10 cellular contexts compared by ENCODE assay signal in genomic region chr18:55318864-55319516, GRCh38.
DNase-seq lines count a peak whose midpoint lies in the region; TF ChIP-seq lines count a peak whose summit lies in the region.
"Had no signal": no experiment of that assay in that cellular context is flagged by ENCODE, and none has a peak within 500 bp of the region (broad histone marks: within the 10 kb centered on the region; RNA-seq: fewer than 3 reads in every experiment).

No MANE protein-coding gene starts in this region.

- no peak for DNase-seq in AG09309 (ENCODE audit: low read depth)
- DNase-seq in choroid plexus epithelial cell (ENCODE audit: low read depth) = peak; percentile 87
- no peak for DNase-seq in neural crest cell (ENCODE audit: low read depth, low spot score)
- DNase-seq in activated naive CD4-positive, alpha-beta T cell treated with Interleukin-2 at 50 U/mL for 16 hours = no peak
- DNase-seq in iPS-NIHi11 (ENCODE audit: low spot score) = no peak
- DNase-seq in cortex of kidney (lab: John Stamatoyannopoulos, UW) = no peak
- no peak for DNase-seq in T-helper 2 cell treated with Interferon-gamma antibody and Interleukin-4, amounts not matched to agents 5 μg/mL and 100 μg/mL, for 36 hours (ENCODE audit: low spot score)
- DNase-seq: head of caudate nucleus, NCI-H226 had no signal

- H3K36me3 Mint-ChIP-seq in neural crest cell (ENCODE audit: low read depth) = no peaks in the 10 kb centered on the region
- H3K36me3 Mint-ChIP-seq in T-helper 2 cell treated with Interferon-gamma antibody and Interleukin-4, amounts not matched to agents 5 μg/mL and 100 μg/mL, for 36 hours (ENCODE audit: low read depth) = no peaks in the 10 kb centered on the region

- H3K4me3 ChIP-seq in AG09309 (ENCODE audit: control insufficient read depth, low read depth, low read length) = peak overlapping the region; percentile 32
- H3K4me3 ChIP-seq in KMS-11 (IDR thresholded peaks at IDR 0.05; ENCODE audit: insufficient read depth, low read depth, low read length) = no peak overlapping the region
- peak overlapping the region; percentile 71 for H3K4me3 ChIP-seq in choroid plexus epithelial cell (ENCODE audit: low read depth, low read length)

- peaks cover 97% of the 10 kb centered on the region for H3K79me2 ChIP-seq in KMS-11 (ENCODE audit: insufficient read depth, low read depth)

- H3K4me2 ChIP-seq in KMS-11 = peak overlapping the region; percentile 100

- peak overlapping the region; percentile 41 for H3K4me3 Mint-ChIP-seq in neural crest cell
- H3K4me3 Mint-ChIP-seq in T-helper 2 cell treated with Interferon-gamma antibody and Interleukin-4, amounts not matched to agents 5 μg/mL and 100 μg/mL, for 36 hours = no peak overlapping the region

- no peaks in the 10 kb centered on the region for H3K36me3 ChIP-seq in KMS-11 (ENCODE audit: insufficient read depth)

- no peaks in the 10 kb centered on the region for H4K20me1 ChIP-seq in KMS-11 (ENCODE audit: insufficient read depth)

- peaks cover 4% of the 10 kb centered on the region for H3K27me3 Mint-ChIP-seq in neural crest cell (ENCODE audit: low read depth)
- peaks cover 58% of the 10 kb centered on the region for H3K27me3 Mint-ChIP-seq in T-helper 2 cell treated with Interferon-gamma antibody and Interleukin-4, amounts not matched to agents 5 μg/mL and 100 μg/mL, for 36 hours (ENCODE audit: low read depth)

- no peaks in the 10 kb centered on the region for H3K27me3 ChIP-seq in KMS-11 (ENCODE audit: insufficient read depth, low read depth)

- H3K9ac ChIP-seq in KMS-11 = peak overlapping the region; percentile 91

- peaks cover 67% of the 10 kb centered on the region for H3K4me1 Mint-ChIP-seq in neural crest cell
- peaks cover 11% of the 10 kb centered on the region for H3K4me1 Mint-ChIP-seq in T-helper 2 cell treated with Interferon-gamma antibody and Interleukin-4, amounts not matched to agents 5 μg/mL and 100 μg/mL, for 36 hours (ENCODE audit: low read depth)

- peak overlapping the region; percentile 91 for H3K27ac ChIP-seq in KMS-11

- no peak overlapping the region for H2AFZ ChIP-seq in KMS-11 (ENCODE audit: low read depth)

- H3K9me3 Mint-ChIP-seq in neural crest cell = no peaks in the 10 kb centered on the region
- no peaks in the 10 kb centered on the region for H3K9me3 Mint-ChIP-seq in T-helper 2 cell treated with Interferon-gamma antibody and Interleukin-4, amounts not matched to agents 5 μg/mL and 100 μg/mL, for 36 hours

- H3K4me1 ChIP-seq in KMS-11 (ENCODE audit: low read depth, poor library complexity, severe bottlenecking) = peaks cover 33% of the 10 kb centered on the region

- peak overlapping the region; percentile 53 for H3K27ac Mint-ChIP-seq in neural crest cell (ENCODE audit: unreplicated experiment)
- no peak overlapping the region for H3K27ac Mint-ChIP-seq in T-helper 2 cell treated with Interferon-gamma antibody and Interleukin-4, amounts not matched to agents 5 μg/mL and 100 μg/mL, for 36 hours

- TF ChIP-seq CTCF in AG09309 (IDR thresholded peaks at IDR 0.05; ENCODE audit: control insufficient read depth, insufficient read depth, low read depth, low read length, missing control alignments) (no peak), KMS-11 (conservative IDR thresholded peaks at IDR 0.05; ENCODE audit: low read depth, low read length) (no peak), choroid plexus epithelial cell (conservative IDR thresholded peaks at IDR 0.05; ENCODE audit: low read depth, low read length) (no peak), neural crest cell (conservative IDR thresholded peaks at IDR 0.05) (no peak)
